In genomic region chr5:55538621-55539020, GRCh38 we compare ENCODE assay signal across 8 cellular contexts. TPM values are rescaled to one million over a fixed set of nuclear protein-coding genes. Genes with fewer than 3 reads are reported as not detected.
DNase-seq lines count a peak whose midpoint lies in the region; ATAC-seq, FAIRE-seq and TF ChIP-seq lines count a peak whose summit lies in the region.

No MANE protein-coding gene starts in this region.

- intact Hi-C loops in lower lobe of right lung (cut with DNase I): no loop called here

- H3K9me3 Mint-ChIP-seq in type B pancreatic cell: no peaks in the 10 kb centered on the region

- peaks cover 16% of the 10 kb centered on the region for H3K4me1 ChIP-seq in lower lobe of right lung

- H3K36me3 ChIP-seq in lower lobe of right lung: no peaks in the 10 kb centered on the region

- FAIRE-seq in D721Med (lab: Jason Lieb, UNC): no peak

- no peaks in the 10 kb centered on the region for H3K27me3 ChIP-seq in lower lobe of right lung (ENCODE audit: low read depth)

- H3K27ac ChIP-seq in lower lobe of right lung: peak overlapping the region; percentile 26

- H3K4me3 ChIP-seq in lower lobe of right lung: no peak overlapping the region

- TF ChIP-seq CTCF in lower lobe of right lung (IDR thresholded peaks at IDR 0.05) (no peak), type B pancreatic cell (conservative IDR thresholded peaks at IDR 0.05) (no peak), D721Med (IDR thresholded peaks at IDR 0.05; ENCODE audit: insufficient read depth, missing control alignments) (no peak)

- H3K9me3 ChIP-seq in lower lobe of right lung: no peaks in the 10 kb centered on the region

- H3K27ac Mint-ChIP-seq in type B pancreatic cell: no peak overlapping the region

- no peaks in the 10 kb centered on the region for H3K36me3 Mint-ChIP-seq in type B pancreatic cell

- no peak overlapping the region for H3K4me3 Mint-ChIP-seq in type B pancreatic cell

- DNase-seq in EL: peak; percentile 10
- peak; percentile 17 for DNase-seq in RPMI7951 (ENCODE audit: low read depth)
- no peak for DNase-seq in lower lobe of right lung
- no peak for DNase-seq in type B pancreatic cell (ENCODE audit: extremely low spot score, unreplicated experiment)
- DNase-seq in D721Med (ENCODE audit: insufficient read length, low spot score): no peak
- no peak for DNase-seq in NCI-H2029 (lab: John Stamatoyannopoulos, UW)

- ATAC-seq in GM21529 (IDR thresholded peaks at IDR 0.05; ENCODE audit: unreplicated experiment) (peak; percentile 31), lower lobe of right lung (no peak), HG02840 (IDR thresholded peaks at IDR 0.05; ENCODE audit: low FRiP score, unreplicated experiment) (no peak)

- peaks cover 5% of the 10 kb centered on the region for H3K4me1 Mint-ChIP-seq in type B pancreatic cell (ENCODE audit: unreplicated experiment)

- H3K27me3 Mint-ChIP-seq in type B pancreatic cell: no peaks in the 10 kb centered on the region

RNA-seq across cellular contexts. Expression of gene PLPP1, which starts 3.9 kb away (rescaled TPM):
- 26.7 and 30.3 TPM in 2 replicates for total RNA-seq in RPMI7951 (2014; rRNA removed; shearing (Covaris generic))
- total RNA-seq in lower lobe of right lung: 48.1 TPM
- 12.8 and 15.9 TPM in 2 replicates for total RNA-seq in type B pancreatic cell (ENCODE audit: low replicate concordance)

Comparison
In these comparisons a context has a peak if more than half of its experiments do, and no peak if none do; other contexts are left out.
1. DNase-seq: peak in EL (single experiment) and RPMI7951 (single experiment); none in lower lobe of right lung (single experiment), type B pancreatic cell (single experiment), D721Med (single experiment) and NCI-H2029 (single experiment).